In genomic region chr17:802901-803881, GRCh38 we compare ENCODE assay signal across 20 cellular contexts.
"Had no signal": no experiment of that assay in that cellular context is flagged by ENCODE, and none has a peak within 500 bp of the region (broad histone marks: within the 10 kb centered on the region; RNA-seq: fewer than 3 reads in every experiment).

No MANE protein-coding gene starts in this region.

- H3K36me3 Mint-ChIP-seq: activated naive CD8-positive, alpha-beta T cell treated with anti-CD3 and anti-CD28 coated beads for 36 hours; stimulated activated memory B cell treated with anti-CD40 and anti-IgM and Interleukin-4, amounts not matched to agents 10 μg/mL and 1 μg/mL and 100 μg/mL, for 72 hours had no signal

- H3K9me3 ChIP-seq: heart left ventricle, lower lobe of right lung, tibial nerve, vagina had no signal

- H3K4me3 Mint-ChIP-seq: activated B cell treated with CpG ODN at 0.5 μM for 24 hours; activated CD4-positive, alpha-beta T cell treated with anti-CD3 and anti-CD28 coated beads, Interleukin-2, amount 10 ng/mL, durations not matched to agents 7 days and 5 days; activated naive CD8-positive, alpha-beta T cell treated with anti-CD3 and anti-CD28 coated beads for 36 hours; activated T-helper 1 cell treated with anti-CD3 and anti-CD28 coated beads, Interleukin-12 subunit alpha, Interleukin-12 subunit beta, Interleukin-2, Interleukin-4 antibody, amounts not matched to agents 30 ng/mL and 10 ng/mL and 1 ng/mL, durations not matched to agents 14 hours and 24 hours and 36 hours; central memory CD8-positive, alpha-beta T cell; stimulated activated memory B cell treated with anti-CD40 and anti-IgM and Interleukin-4, amounts not matched to agents 10 μg/mL and 1 μg/mL and 100 μg/mL, for 72 hours had no signal

- H3K27ac ChIP-seq: brain microvascular endothelial cell, heart left ventricle, lower lobe of right lung, tibial nerve, vagina had no signal

- H3K4me1 Mint-ChIP-seq: activated B cell treated with CpG ODN at 0.5 μM for 24 hours; activated CD4-positive, alpha-beta T cell treated with anti-CD3 and anti-CD28 coated beads, Interleukin-2, amount 10 ng/mL, durations not matched to agents 7 days and 5 days; activated naive CD8-positive, alpha-beta T cell treated with anti-CD3 and anti-CD28 coated beads for 36 hours; central memory CD8-positive, alpha-beta T cell; stimulated activated memory B cell treated with anti-CD40 and anti-IgM and Interleukin-4, amounts not matched to agents 10 μg/mL and 1 μg/mL and 100 μg/mL, for 72 hours had no signal

- H3K4me3 ChIP-seq: heart left ventricle, lower lobe of right lung, tibial nerve, vagina had no signal

- ATAC-seq: heart left ventricle; left colon; lower lobe of right lung; stimulated activated memory B cell treated with anti-CD40 and anti-IgM and Interleukin-4, amounts not matched to agents 10 μg/mL and 1 μg/mL and 100 μg/mL, for 72 hours had no signal

- H3K27ac Mint-ChIP-seq: activated B cell treated with CpG ODN at 0.5 μM for 24 hours; activated CD4-positive, alpha-beta T cell treated with anti-CD3 and anti-CD28 coated beads, Interleukin-2, amount 10 ng/mL, durations not matched to agents 7 days and 5 days; activated naive CD8-positive, alpha-beta T cell treated with anti-CD3 and anti-CD28 coated beads for 36 hours; activated T-helper 1 cell treated with anti-CD3 and anti-CD28 coated beads, Interleukin-12 subunit alpha, Interleukin-12 subunit beta, Interleukin-2, Interleukin-4 antibody, amounts not matched to agents 30 ng/mL and 10 ng/mL and 1 ng/mL, durations not matched to agents 14 hours and 24 hours and 36 hours; stimulated activated memory B cell treated with anti-CD40 and anti-IgM and Interleukin-4, amounts not matched to agents 10 μg/mL and 1 μg/mL and 100 μg/mL, for 72 hours had no signal

- H3K27me3 Mint-ChIP-seq: activated B cell treated with CpG ODN at 0.5 μM for 24 hours; activated CD4-positive, alpha-beta T cell treated with anti-CD3 and anti-CD28 coated beads, Interleukin-2, amount 10 ng/mL, durations not matched to agents 7 days and 5 days; activated naive CD8-positive, alpha-beta T cell treated with anti-CD3 and anti-CD28 coated beads for 36 hours; central memory CD8-positive, alpha-beta T cell had no signal

- H3K9me3 Mint-ChIP-seq: activated B cell treated with CpG ODN at 0.5 μM for 24 hours; activated CD4-positive, alpha-beta T cell treated with anti-CD3 and anti-CD28 coated beads, Interleukin-2, amount 10 ng/mL, durations not matched to agents 7 days and 5 days; activated naive CD8-positive, alpha-beta T cell treated with anti-CD3 and anti-CD28 coated beads for 36 hours; activated T-helper 1 cell treated with anti-CD3 and anti-CD28 coated beads, Interleukin-12 subunit alpha, Interleukin-12 subunit beta, Interleukin-2, Interleukin-4 antibody, amounts not matched to agents 30 ng/mL and 10 ng/mL and 1 ng/mL, durations not matched to agents 14 hours and 24 hours and 36 hours; central memory CD8-positive, alpha-beta T cell; stimulated activated memory B cell treated with anti-CD40 and anti-IgM and Interleukin-4, amounts not matched to agents 10 μg/mL and 1 μg/mL and 100 μg/mL, for 72 hours had no signal

- H3K27me3 ChIP-seq: brain microvascular endothelial cell, heart left ventricle, tibial nerve, vagina had no signal

- H3K4me1 ChIP-seq: heart left ventricle, lower lobe of right lung, tibial nerve, vagina had no signal

- H3K36me3 ChIP-seq: brain microvascular endothelial cell had no signal

- DNase-seq: activated B cell treated with CpG ODN at 0.5 μM for 24 hours; activated CD4-positive, alpha-beta T cell treated with anti-CD3 and anti-CD28 coated beads, Interleukin-2, amount 10 ng/mL, durations not matched to agents 7 days and 5 days; activated CD8-positive, alpha-beta memory T cell treated with anti-CD3 and anti-CD28 coated beads for 24 hours; activated naive CD8-positive, alpha-beta T cell treated with anti-CD3 and anti-CD28 coated beads for 36 hours; amygdala; brain microvascular endothelial cell; cortex of kidney; effector CD8-positive, alpha-beta T cell; foreskin melanocyte; left colon; lower lobe of right lung; midbrain; stimulated activated CD4-positive, alpha-beta T cell treated with anti-CD3 and anti-CD28 coated beads, Interleukin-2, amount 100 ng/mL, for 48 hours; T-helper 2 cell had no signal
